Comparison of ENCODE assay signal across 2 cellular contexts in genomic region chr14:99560946-99561683, GRCh38.
TF ChIP-seq lines count a peak whose summit lies in the region.

No MANE protein-coding gene starts in this region.

TF ChIP-seq in SK-N-SH, 30 proteins besides CTCF, POLR2A, EP300 and RAD21 (continued from another document):
- TF ChIP-seq, protein P1, sequence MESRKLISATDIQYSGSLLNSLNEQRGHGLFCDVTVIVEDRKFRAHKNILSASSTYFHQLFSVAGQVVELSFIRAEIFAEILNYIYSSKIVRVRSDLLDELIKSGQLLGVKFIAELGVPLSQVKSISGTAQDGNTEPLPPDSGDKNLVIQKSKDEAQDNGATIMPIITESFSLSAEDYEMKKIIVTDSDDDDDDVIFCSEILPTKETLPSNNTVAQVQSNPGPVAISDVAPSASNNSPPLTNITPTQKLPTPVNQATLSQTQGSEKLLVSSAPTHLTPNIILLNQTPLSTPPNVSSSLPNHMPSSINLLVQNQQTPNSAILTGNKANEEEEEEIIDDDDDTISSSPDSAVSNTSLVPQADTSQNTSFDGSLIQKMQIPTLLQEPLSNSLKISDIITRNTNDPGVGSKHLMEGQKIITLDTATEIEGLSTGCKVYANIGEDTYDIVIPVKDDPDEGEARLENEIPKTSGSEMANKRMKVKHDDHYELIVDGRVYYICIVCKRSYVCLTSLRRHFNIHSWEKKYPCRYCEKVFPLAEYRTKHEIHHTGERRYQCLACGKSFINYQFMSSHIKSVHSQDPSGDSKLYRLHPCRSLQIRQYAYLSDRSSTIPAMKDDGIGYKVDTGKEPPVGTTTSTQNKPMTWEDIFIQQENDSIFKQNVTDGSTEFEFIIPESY (IDR thresholded peaks at IDR 0.05; ENCODE audit: borderline replicate concordance, low read depth): no peak
- TF ChIP-seq TAF1 (IDR thresholded peaks at IDR 0.05; ENCODE audit: borderline replicate concordance, low read depth, low read length) (no peak), FOXJ3 (CRISPR knock-in tag; IDR thresholded peaks at IDR 0.05) (no peak), JUND (IDR thresholded peaks at IDR 0.05) (no peak)

TF ChIP-seq in SK-N-SH treated with all-trans-retinoic acid at 6 μM for 48 hours, 23 proteins besides CTCF, POLR2A, EP300 and RAD21 (continued from another document):
- TF ChIP-seq, protein P2, sequence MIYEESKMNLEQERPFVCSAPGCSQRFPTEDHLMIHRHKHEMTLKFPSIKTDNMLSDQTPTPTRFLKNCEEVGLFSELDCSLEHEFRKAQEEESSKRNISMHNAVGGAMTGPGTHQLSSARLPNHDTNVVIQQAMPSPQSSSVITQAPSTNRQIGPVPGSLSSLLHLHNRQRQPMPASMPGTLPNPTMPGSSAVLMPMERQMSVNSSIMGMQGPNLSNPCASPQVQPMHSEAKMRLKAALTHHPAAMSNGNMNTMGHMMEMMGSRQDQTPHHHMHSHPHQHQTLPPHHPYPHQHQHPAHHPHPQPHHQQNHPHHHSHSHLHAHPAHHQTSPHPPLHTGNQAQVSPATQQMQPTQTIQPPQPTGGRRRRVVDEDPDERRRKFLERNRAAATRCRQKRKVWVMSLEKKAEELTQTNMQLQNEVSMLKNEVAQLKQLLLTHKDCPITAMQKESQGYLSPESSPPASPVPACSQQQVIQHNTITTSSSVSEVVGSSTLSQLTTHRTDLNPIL (CRISPR knock-in tag; IDR thresholded peaks at IDR 0.05; ENCODE audit: low read depth): no peak
- TF ChIP-seq ARNTL (CRISPR knock-in tag; IDR thresholded peaks at IDR 0.05; ENCODE audit: borderline replicate concordance, low read depth) (no peak), ZNF565 (CRISPR knock-in tag; conservative IDR thresholded peaks at IDR 0.05; ENCODE audit: low read depth) (no peak), TOX (CRISPR knock-in tag; IDR thresholded peaks at IDR 0.05; ENCODE audit: borderline replicate concordance) (no peak), ZC3H10 (CRISPR knock-in tag; IDR thresholded peaks at IDR 0.05) (no peak), ZFP3 (CRISPR knock-in tag; IDR thresholded peaks at IDR 0.05) (no peak)
- TF ChIP-seq, protein P3, sequence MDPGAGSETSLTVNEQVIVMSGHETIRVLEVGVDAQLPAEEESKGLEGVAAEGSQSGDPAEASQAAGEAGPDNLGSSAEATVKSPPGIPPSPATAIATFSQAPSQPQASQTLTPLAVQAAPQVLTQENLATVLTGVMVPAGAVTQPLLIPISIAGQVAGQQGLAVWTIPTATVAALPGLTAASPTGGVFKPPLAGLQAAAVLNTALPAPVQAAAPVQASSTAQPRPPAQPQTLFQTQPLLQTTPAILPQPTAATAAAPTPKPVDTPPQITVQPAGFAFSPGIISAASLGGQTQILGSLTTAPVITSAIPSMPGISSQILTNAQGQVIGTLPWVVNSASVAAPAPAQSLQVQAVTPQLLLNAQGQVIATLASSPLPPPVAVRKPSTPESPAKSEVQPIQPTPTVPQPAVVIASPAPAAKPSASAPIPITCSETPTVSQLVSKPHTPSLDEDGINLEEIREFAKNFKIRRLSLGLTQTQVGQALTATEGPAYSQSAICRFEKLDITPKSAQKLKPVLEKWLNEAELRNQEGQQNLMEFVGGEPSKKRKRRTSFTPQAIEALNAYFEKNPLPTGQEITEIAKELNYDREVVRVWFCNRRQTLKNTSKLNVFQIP (CRISPR knock-in tag; IDR thresholded peaks at IDR 0.05; ENCODE audit: borderline replicate concordance, low read depth): no peak
